Comparison of ENCODE assay signal across 8 cellular contexts in the genomic region with DNA sequence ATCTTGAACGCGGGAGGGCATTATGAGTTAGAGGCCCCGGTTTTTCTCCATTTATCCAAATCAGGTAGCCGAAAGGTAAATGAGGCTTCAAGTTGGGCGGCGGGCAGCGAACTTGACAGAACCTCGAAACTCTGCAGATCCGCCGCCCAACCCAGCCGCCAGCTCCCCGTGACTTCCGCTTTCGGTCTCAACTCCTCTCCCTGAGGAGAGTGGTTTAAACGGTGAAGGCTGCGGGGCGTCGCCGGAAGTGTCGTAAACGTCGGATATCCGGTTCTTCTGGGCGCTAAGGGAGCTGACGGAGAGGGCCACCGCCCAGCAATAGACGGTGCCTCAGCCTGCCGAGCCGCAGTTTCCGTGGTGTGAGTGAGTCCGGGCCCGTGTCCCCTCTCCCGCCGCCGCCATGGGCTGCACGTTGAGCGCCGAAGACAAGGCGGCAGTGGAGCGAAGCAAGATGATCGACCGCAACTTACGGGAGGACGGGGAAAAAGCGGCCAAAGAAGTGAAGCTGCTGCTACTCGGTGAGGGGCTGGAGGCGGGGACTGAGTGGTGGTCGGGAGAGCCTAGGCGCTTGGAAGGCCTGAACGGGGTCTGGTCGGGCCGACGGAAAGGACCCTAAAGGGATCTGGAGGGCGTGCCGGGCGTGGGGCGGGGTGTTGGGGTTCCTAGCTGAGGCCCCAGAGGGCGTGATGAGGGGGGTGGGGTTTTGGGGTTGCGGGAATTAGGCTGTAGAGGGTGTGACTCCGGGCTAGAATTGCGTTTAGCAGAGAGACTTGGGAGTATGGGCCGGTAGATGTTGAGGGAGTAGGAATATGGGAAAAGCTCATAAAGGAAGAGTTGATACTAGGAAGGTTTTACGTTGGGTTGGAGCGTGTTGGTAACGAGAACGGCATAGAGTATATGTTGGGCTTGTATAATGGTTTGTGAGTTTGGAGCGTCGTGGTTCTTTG. TPM values are rescaled to one million over a fixed set of nuclear protein-coding genes. Genes with fewer than 3 reads are reported as not detected.
DNase-seq lines count a peak whose midpoint lies in the region; ATAC-seq and TF ChIP-seq lines count a peak whose summit lies in the region.

A gene (plus strand): TSS at position 295 of the 947 bp plus-strand sequence. CDS start 106 bp downstream, at position 401.

- no peaks in the 10 kb centered on the region for H3K27me3 Mint-ChIP-seq in CD14-positive monocyte (ENCODE audit: low read depth in 3 of 3)
- H3K27me3 Mint-ChIP-seq in dendritic cell treated with granulocyte-macrophage colony-stimulating factor and Interleukin-4, amounts not matched to agents 40 ng/mL and 50 ng/mL, for 4 days = no peaks in the 10 kb centered on the region

- ATAC-seq in GM19395 (IDR thresholded peaks at IDR 0.05; ENCODE audit: unreplicated experiment) = peak; percentile 86
- ATAC-seq in HG03558 (IDR thresholded peaks at IDR 0.05; ENCODE audit: extremely low read depth, unreplicated experiment) = peak; percentile 36
- ATAC-seq in left lobe of liver = peak; percentile 93

- peaks cover 50% of the 10 kb centered on the region for H3K4me1 Mint-ChIP-seq in CD14-positive monocyte
- peaks cover 30% of the 10 kb centered on the region for H3K4me1 Mint-ChIP-seq in dendritic cell treated with granulocyte-macrophage colony-stimulating factor and Interleukin-4, amounts not matched to agents 40 ng/mL and 50 ng/mL, for 4 days (ENCODE audit: low read depth)

- intact Hi-C loops in CD14-positive monocyte (cut with micrococcal nuclease) = loop anchor here (2.0 to 10.0 kb wide), 4 partner anchors 72 to 436 kb away; a partner anchor contains a TSS
- intact Hi-C loops in dendritic cell treated with granulocyte-macrophage colony-stimulating factor and Interleukin-4, amounts not matched to agents 40 ng/mL and 50 ng/mL, for 4 days (cut with micrococcal nuclease) = loop anchor here (2.0 to 5.0 kb wide), 3 partner anchors 39 to 436 kb away; a partner anchor contains a TSS

- TF ChIP-seq CTCF in CD14-positive monocyte (IDR thresholded peaks at IDR 0.05) = no peak

- peak within 1 kb of the TSS; percentile 99 to 100 for H3K4me3 Mint-ChIP-seq in CD14-positive monocyte
- peak within 1 kb of the TSS; percentile 90 for H3K4me3 Mint-ChIP-seq in dendritic cell treated with granulocyte-macrophage colony-stimulating factor and Interleukin-4, amounts not matched to agents 40 ng/mL and 50 ng/mL, for 4 days

- DNase-seq in CD14-positive monocyte (ENCODE audit: low spot score) = peak; percentile 97
- peak; percentile 96 for DNase-seq in NCI-H748 (lab: John Stamatoyannopoulos, UW; ENCODE audit: unreplicated experiment)
- peak; percentile 89 to 94 for DNase-seq in activated CD4-positive, alpha-beta T cell treated with anti-CD3 and anti-CD28 coated beads, Interleukin-2, amount 50 U/mL, for 24 hours (ENCODE audit: low read depth in 1 of 2, low spot score in 1 of 2)
- DNase-seq in left lobe of liver (ENCODE audit: low spot score) = peak; percentile 97
- DNase-seq in stimulated activated CD4-positive, alpha-beta T cell treated with anti-CD3 and anti-CD28 coated beads, Interleukin-2, amount 100 ng/mL, for 24 hours = peak; percentile 95

- peaks cover 0 to 3% (median 0%) of the 10 kb centered on the region in 7 donors for H3K9me3 Mint-ChIP-seq in CD14-positive monocyte
- no peaks in the 10 kb centered on the region for H3K9me3 Mint-ChIP-seq in dendritic cell treated with granulocyte-macrophage colony-stimulating factor and Interleukin-4, amounts not matched to agents 40 ng/mL and 50 ng/mL, for 4 days

- H3K27ac Mint-ChIP-seq in CD14-positive monocyte = peak within 1 kb of the TSS; percentile 99 to 100 (median 100)
- H3K27ac Mint-ChIP-seq in dendritic cell treated with granulocyte-macrophage colony-stimulating factor and Interleukin-4, amounts not matched to agents 40 ng/mL and 50 ng/mL, for 4 days = peak within 1 kb of the TSS; percentile 98

- peaks cover 2 to 9% of the 10 kb centered on the region in 2 donors for H3K36me3 Mint-ChIP-seq in CD14-positive monocyte
- peaks cover 21% of the 10 kb centered on the region for H3K36me3 Mint-ChIP-seq in dendritic cell treated with granulocyte-macrophage colony-stimulating factor and Interleukin-4, amounts not matched to agents 40 ng/mL and 50 ng/mL, for 4 days (ENCODE audit: low read depth)

RNA-seq across cellular contexts. Expression of the gene that starts here (rescaled TPM):
- 10 to 100 TPM; 10.4 to 14.2 TPM for polyA plus RNA-seq in CD14-positive monocyte
- 2.5 TPM for total RNA-seq in left lobe of liver

Comparison
In these comparisons a context has a peak if more than half of its experiments do, and no peak if none do; other contexts are left out.
1. Peak in every context shown above with its lines: DNase-seq and ATAC-seq.
2. ATAC-seq: peak in every context shown above with its lines; median percentile 93 in left lobe of liver; 86 in GM19395; 36 in HG03558.